ENCODE assay signal across 2 cellular contexts in the genomic region with DNA sequence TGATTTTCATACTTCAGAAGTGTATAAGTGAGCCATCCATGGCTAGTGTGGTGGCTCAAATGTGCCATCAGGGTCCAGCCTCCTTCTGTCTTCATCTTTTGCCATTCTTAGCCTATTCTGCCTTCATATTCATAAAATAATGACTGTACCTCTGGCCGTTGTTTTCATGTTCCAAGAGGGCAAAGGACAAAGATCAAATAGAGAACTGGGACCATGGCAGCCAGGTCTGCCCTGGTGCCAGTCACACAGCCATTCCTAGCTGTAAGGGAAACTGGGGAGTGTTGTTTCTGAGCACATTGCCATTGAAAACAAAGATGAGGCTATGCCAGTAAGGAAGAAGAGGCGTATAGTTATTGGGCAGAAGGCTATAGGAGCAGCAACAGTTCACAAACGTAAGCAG.
TF ChIP-seq lines count a peak whose summit lies in the region.

No MANE protein-coding gene starts in this region.

TF ChIP-seq in liver, 16 proteins besides CTCF, POLR2A, EP300 and RAD21:
- TF ChIP-seq HNF4G (IDR thresholded peaks at IDR 0.05) (no peak), HNF4A (conservative IDR thresholded peaks at IDR 0.05) (peak; percentile 48 to 53)

TF ChIP-seq in HepG2, 621 proteins besides CTCF, POLR2A, EP300 and RAD21:
- no peak for TF ChIP-seq JDP2 (CRISPR knock-in tag; IDR thresholded peaks at IDR 0.05; ENCODE audit: borderline replicate concordance)
- TF ChIP-seq, protein P1, sequence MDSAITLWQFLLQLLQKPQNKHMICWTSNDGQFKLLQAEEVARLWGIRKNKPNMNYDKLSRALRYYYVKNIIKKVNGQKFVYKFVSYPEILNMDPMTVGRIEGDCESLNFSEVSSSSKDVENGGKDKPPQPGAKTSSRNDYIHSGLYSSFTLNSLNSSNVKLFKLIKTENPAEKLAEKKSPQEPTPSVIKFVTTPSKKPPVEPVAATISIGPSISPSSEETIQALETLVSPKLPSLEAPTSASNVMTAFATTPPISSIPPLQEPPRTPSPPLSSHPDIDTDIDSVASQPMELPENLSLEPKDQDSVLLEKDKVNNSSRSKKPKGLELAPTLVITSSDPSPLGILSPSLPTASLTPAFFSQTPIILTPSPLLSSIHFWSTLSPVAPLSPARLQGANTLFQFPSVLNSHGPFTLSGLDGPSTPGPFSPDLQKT (CRISPR knock-in tag; IDR thresholded peaks at IDR 0.05; ENCODE audit: borderline replicate concordance) = no peak
- TF ChIP-seq, protein P2, sequence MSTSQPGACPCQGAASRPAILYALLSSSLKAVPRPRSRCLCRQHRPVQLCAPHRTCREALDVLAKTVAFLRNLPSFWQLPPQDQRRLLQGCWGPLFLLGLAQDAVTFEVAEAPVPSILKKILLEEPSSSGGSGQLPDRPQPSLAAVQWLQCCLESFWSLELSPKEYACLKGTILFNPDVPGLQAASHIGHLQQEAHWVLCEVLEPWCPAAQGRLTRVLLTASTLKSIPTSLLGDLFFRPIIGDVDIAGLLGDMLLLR (CRISPR knock-in tag; IDR thresholded peaks at IDR 0.05) = no peak
- TF ChIP-seq TCF7 (IDR thresholded peaks at IDR 0.05; ENCODE audit: low read depth) = no peak
- TF ChIP-seq, protein P3, sequence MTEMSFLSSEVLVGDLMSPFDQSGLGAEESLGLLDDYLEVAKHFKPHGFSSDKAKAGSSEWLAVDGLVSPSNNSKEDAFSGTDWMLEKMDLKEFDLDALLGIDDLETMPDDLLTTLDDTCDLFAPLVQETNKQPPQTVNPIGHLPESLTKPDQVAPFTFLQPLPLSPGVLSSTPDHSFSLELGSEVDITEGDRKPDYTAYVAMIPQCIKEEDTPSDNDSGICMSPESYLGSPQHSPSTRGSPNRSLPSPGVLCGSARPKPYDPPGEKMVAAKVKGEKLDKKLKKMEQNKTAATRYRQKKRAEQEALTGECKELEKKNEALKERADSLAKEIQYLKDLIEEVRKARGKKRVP (CRISPR knock-in tag; IDR thresholded peaks at IDR 0.05) = no peak
- TF ChIP-seq, protein P4, sequence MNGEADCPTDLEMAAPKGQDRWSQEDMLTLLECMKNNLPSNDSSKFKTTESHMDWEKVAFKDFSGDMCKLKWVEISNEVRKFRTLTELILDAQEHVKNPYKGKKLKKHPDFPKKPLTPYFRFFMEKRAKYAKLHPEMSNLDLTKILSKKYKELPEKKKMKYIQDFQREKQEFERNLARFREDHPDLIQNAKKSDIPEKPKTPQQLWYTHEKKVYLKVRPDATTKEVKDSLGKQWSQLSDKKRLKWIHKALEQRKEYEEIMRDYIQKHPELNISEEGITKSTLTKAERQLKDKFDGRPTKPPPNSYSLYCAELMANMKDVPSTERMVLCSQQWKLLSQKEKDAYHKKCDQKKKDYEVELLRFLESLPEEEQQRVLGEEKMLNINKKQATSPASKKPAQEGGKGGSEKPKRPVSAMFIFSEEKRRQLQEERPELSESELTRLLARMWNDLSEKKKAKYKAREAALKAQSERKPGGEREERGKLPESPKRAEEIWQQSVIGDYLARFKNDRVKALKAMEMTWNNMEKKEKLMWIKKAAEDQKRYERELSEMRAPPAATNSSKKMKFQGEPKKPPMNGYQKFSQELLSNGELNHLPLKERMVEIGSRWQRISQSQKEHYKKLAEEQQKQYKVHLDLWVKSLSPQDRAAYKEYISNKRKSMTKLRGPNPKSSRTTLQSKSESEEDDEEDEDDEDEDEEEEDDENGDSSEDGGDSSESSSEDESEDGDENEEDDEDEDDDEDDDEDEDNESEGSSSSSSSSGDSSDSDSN (CRISPR knock-in tag; IDR thresholded peaks at IDR 0.05) = no peak
- TF ChIP-seq ZNF501 (CRISPR knock-in tag; IDR thresholded peaks at IDR 0.05) = no peak
- TF ChIP-seq ZNF660 (CRISPR knock-in tag; IDR thresholded peaks at IDR 0.05; ENCODE audit: borderline replicate concordance, low read depth) = no peak
- TF ChIP-seq, protein P5, sequence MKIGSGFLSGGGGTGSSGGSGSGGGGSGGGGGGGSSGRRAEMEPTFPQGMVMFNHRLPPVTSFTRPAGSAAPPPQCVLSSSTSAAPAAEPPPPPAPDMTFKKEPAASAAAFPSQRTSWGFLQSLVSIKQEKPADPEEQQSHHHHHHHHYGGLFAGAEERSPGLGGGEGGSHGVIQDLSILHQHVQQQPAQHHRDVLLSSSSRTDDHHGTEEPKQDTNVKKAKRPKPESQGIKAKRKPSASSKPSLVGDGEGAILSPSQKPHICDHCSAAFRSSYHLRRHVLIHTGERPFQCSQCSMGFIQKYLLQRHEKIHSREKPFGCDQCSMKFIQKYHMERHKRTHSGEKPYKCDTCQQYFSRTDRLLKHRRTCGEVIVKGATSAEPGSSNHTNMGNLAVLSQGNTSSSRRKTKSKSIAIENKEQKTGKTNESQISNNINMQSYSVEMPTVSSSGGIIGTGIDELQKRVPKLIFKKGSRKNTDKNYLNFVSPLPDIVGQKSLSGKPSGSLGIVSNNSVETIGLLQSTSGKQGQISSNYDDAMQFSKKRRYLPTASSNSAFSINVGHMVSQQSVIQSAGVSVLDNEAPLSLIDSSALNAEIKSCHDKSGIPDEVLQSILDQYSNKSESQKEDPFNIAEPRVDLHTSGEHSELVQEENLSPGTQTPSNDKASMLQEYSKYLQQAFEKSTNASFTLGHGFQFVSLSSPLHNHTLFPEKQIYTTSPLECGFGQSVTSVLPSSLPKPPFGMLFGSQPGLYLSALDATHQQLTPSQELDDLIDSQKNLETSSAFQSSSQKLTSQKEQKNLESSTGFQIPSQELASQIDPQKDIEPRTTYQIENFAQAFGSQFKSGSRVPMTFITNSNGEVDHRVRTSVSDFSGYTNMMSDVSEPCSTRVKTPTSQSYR (CRISPR knock-in tag; IDR thresholded peaks at IDR 0.05; ENCODE audit: borderline replicate concordance) = no peak
- no peak for TF ChIP-seq ZNF605 (CRISPR knock-in tag; IDR thresholded peaks at IDR 0.05)
- TF ChIP-seq ZNF589 (CRISPR knock-in tag; conservative IDR thresholded peaks at IDR 0.05) = no peak
- TF ChIP-seq, protein P6, sequence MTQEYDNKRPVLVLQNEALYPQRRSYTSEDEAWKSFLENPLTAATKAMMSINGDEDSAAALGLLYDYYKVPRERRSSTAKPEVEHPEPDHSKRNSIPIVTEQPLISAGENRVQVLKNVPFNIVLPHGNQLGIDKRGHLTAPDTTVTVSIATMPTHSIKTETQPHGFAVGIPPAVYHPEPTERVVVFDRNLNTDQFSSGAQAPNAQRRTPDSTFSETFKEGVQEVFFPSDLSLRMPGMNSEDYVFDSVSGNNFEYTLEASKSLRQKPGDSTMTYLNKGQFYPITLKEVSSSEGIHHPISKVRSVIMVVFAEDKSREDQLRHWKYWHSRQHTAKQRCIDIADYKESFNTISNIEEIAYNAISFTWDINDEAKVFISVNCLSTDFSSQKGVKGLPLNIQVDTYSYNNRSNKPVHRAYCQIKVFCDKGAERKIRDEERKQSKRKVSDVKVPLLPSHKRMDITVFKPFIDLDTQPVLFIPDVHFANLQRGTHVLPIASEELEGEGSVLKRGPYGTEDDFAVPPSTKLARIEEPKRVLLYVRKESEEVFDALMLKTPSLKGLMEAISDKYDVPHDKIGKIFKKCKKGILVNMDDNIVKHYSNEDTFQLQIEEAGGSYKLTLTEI (CRISPR knock-in tag; conservative IDR thresholded peaks at IDR 0.05) = no peak
- TF ChIP-seq, protein P7, sequence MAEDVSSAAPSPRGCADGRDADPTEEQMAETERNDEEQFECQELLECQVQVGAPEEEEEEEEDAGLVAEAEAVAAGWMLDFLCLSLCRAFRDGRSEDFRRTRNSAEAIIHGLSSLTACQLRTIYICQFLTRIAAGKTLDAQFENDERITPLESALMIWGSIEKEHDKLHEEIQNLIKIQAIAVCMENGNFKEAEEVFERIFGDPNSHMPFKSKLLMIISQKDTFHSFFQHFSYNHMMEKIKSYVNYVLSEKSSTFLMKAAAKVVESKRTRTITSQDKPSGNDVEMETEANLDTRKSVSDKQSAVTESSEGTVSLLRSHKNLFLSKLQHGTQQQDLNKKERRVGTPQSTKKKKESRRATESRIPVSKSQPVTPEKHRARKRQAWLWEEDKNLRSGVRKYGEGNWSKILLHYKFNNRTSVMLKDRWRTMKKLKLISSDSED (CRISPR knock-in tag; IDR thresholded peaks at IDR 0.05) = no peak
- TF ChIP-seq ZNF44 (CRISPR knock-in tag; IDR thresholded peaks at IDR 0.05) = no peak
- TF ChIP-seq ZBTB42 (CRISPR knock-in tag; IDR thresholded peaks at IDR 0.05) = no peak
- TF ChIP-seq ZSCAN22 (CRISPR knock-in tag; IDR thresholded peaks at IDR 0.05) = no peak
- no peak for TF ChIP-seq EHMT2 (IDR thresholded peaks at IDR 0.05; ENCODE audit: borderline replicate concordance, low read depth, low read length)
TF ChIP-seq in HepG2: peak in this region for 0.
